Comparison of ENCODE assay signal across 20 cellular contexts in genomic region chr1:54558434-54559030, GRCh38. TPM values are rescaled to one million over a fixed set of nuclear protein-coding genes. Genes with fewer than 3 reads are reported as not detected.
A peak's percentile ranks its signal among the peaks of the same experiment; 100 is the strongest.
DNase-seq lines count a peak whose midpoint lies in the region; ATAC-seq and TF ChIP-seq lines count a peak whose summit lies in the region.
"Had no signal": no experiment of that assay in that cellular context is flagged by ENCODE, and none has a peak within 500 bp of the region (broad histone marks: within the 10 kb centered on the region; RNA-seq: fewer than 3 reads in every experiment).

No MANE protein-coding gene starts in this region.

- H3K14ac ChIP-seq in IMR-90 (replicated peaks; ENCODE audit: low read depth, low read length): no peak overlapping the region

- intact Hi-C loops in IMR-90 (cut with micrococcal nuclease): no loop called here

- CTCF ChIA-PET in IMR-90 (lab: Yijun Ruan, JAX): interaction anchor here (0.6 to 1.5 kb wide), 2 partner anchors 10 to 17 kb away, joined by 4 to 6 read pairs; partner anchors contain the start of gene ACOT11

- no peaks in the 10 kb centered on the region; the same call in none of the 2 replicates for H3K27me3 ChIP-seq in IMR-90 (ENCODE audit: control insufficient read depth, insufficient read depth, low read length)
- H3K27me3 ChIP-seq in WERI-Rb-1 (ENCODE audit: insufficient read depth, low read depth, severe bottlenecking): no peaks in the 10 kb centered on the region
- H3K27me3 ChIP-seq in hepatocyte: no peaks in the 10 kb centered on the region
- no peaks in the 10 kb centered on the region for H3K27me3 ChIP-seq in skeletal muscle tissue (ENCODE audit: control insufficient read depth in 3 of 3, insufficient read depth in 3 of 3, low read length in 3 of 3)
- H3K27me3 ChIP-seq: right lobe of liver, uterus had no signal

- peak; percentile 29; the same call in 1 of the 2 replicates for ATAC-seq in IMR-90 (ENCODE audit: low read depth)
- ATAC-seq in HG02623 (IDR thresholded peaks at IDR 0.05; ENCODE audit: unreplicated experiment): no peak
- no peak for ATAC-seq in GM21390 (IDR thresholded peaks at IDR 0.05; ENCODE audit: unreplicated experiment)

- H3K79me2 ChIP-seq in hepatocyte: no peaks in the 10 kb centered on the region

- peaks cover 7% of the 10 kb centered on the region for H3K4me1 Mint-ChIP-seq in HFFc6 (ENCODE audit: low read depth)
- H3K4me1 Mint-ChIP-seq: H9 had no signal

- H3K9me3 ChIP-seq in IMR-90 (ENCODE audit: control insufficient read depth, insufficient read depth, low read length) (peaks cover 3% of the 10 kb centered on the region; the same call in 1 of the 2 replicates), WERI-Rb-1 (ENCODE audit: severe bottlenecking) (peaks cover 8% of the 10 kb centered on the region), hepatocyte (ENCODE audit: low read depth) (peaks cover 5% of the 10 kb centered on the region), skeletal muscle tissue (ENCODE audit: control insufficient read depth in 3 of 3, low read length in 3 of 3) (no peaks in the 10 kb centered on the region)
- H3K9me3 ChIP-seq: mucosa of descending colon, right lobe of liver, uterus had no signal

- H4K20me1 ChIP-seq in IMR-90 (ENCODE audit: insufficient read depth, low read length): no peaks in the 10 kb centered on the region
- H4K20me1 ChIP-seq in hepatocyte (ENCODE audit: insufficient read depth, poor library complexity, severe bottlenecking): no peaks in the 10 kb centered on the region

- H3K9me2 ChIP-seq in hepatocyte (replicated peaks; ENCODE audit: insufficient read depth): no peaks in the 10 kb centered on the region

- no peak overlapping the region for H3K4ac ChIP-seq in IMR-90 (ENCODE audit: low read depth, low read length)

- no peaks in the 10 kb centered on the region; the same call in 1 of the 2 replicates for H3K27me3 Mint-ChIP-seq in HFFc6 (ENCODE audit: insufficient read depth)

- H2AFZ ChIP-seq in IMR-90 (replicated peaks; ENCODE audit: low read length, poor library complexity): no peak overlapping the region
- H2AFZ ChIP-seq in hepatocyte: no peak overlapping the region
- H2AFZ ChIP-seq: PC-9 had no signal

- H3K9ac ChIP-seq in IMR-90 (ENCODE audit: low read depth, low read length) (no peak overlapping the region), skeletal muscle tissue (ENCODE audit: low read depth in 1 of 3, low read length in 3 of 3) (peak overlapping the region in 1 of 3 donors; percentile 82)

- no peak overlapping the region for H3K4me3 Mint-ChIP-seq in HFFc6
- H3K4me3 Mint-ChIP-seq: H9 had no signal

- H3K4me2 ChIP-seq in IMR-90 (ENCODE audit: low read depth, low read length) (peak overlapping the region; percentile 52; the same call in 1 of the 2 replicates), hepatocyte (no peak overlapping the region)
- H3K4me2 ChIP-seq: PC-9 had no signal

- DNase-seq in IMR-90 (no peak), WERI-Rb-1 (no peak), hepatocyte (ENCODE audit: low spot score) (peak; percentile 2), A172 (ENCODE audit: low spot score) (no peak), HFFc6 (no peak)
- DNase-seq: activated CD4-positive, alpha-beta T cell treated with anti-CD3 and anti-CD28 coated beads for 4 hours; activated naive CD4-positive, alpha-beta T cell treated with anti-CD3 and anti-CD28 coated beads, Interleukin-2, amount 50 U/mL, for 16 hours; H9; left colon; NCI-H1417; NCI-H69; nucleus accumbens; PC-9; right lobe of liver; stimulated activated CD4-positive, alpha-beta T cell treated with anti-CD3 and anti-CD28 coated beads, Interleukin-1b, Interleukin-23, amount 100 ng/mL, for 48 hours had no signal

- H2BK15ac ChIP-seq in IMR-90 (ENCODE audit: low read depth, low read length): no peak overlapping the region

- 33% methylated on average over 4 of the region's 7 CpGs; no CpG with 5 or more reads in 1 of the 2 experiments for WGBS in IMR-90 (ENCODE audit: extremely low coverage in 2 of 2, insufficient read length in 1 of 2), 2 experiments
- 93% methylated on average over 7 of the region's 7 CpGs for WGBS in hepatocyte (ENCODE audit: low lambda C conversion rate, missing lambda C conversion rate)

- H3K56ac ChIP-seq in IMR-90 (ENCODE audit: extremely low read depth, insufficient read depth, low read length): no peak overlapping the region

- dilution Hi-C loops in IMR-90 (cut with HindIII; ENCODE audit: low sequenced_read_pairs, unreplicated experiment): no loop called here

- H3K27ac ChIP-seq in IMR-90 (ENCODE audit: insufficient read depth, low read length): no peak overlapping the region
- H3K27ac ChIP-seq in WERI-Rb-1: peak overlapping the region; percentile 48
- no peak overlapping the region for H3K27ac ChIP-seq in hepatocyte
- peak overlapping the region; percentile 73 for H3K27ac ChIP-seq in skeletal muscle tissue (ENCODE audit: low read depth, low read length)
- H3K27ac ChIP-seq: PC-9, right lobe of liver, uterus had no signal

- H3K36me3 ChIP-seq in IMR-90 (ENCODE audit: control insufficient read depth, insufficient read depth, low read length) (no peaks in the 10 kb centered on the region), WERI-Rb-1 (no peaks in the 10 kb centered on the region), hepatocyte (replicated peaks; ENCODE audit: insufficient read depth, low read depth) (no peaks in the 10 kb centered on the region), skeletal muscle tissue (ENCODE audit: control insufficient read depth in 3 of 3, insufficient read depth in 3 of 3, low read length in 3 of 3) (no peaks in the 10 kb centered on the region)
- H3K36me3 ChIP-seq: right lobe of liver, uterus had no signal

- H3K27ac Mint-ChIP-seq in HFFc6: no peak overlapping the region
- H3K27ac Mint-ChIP-seq: H9 had no signal

- TF ChIP-seq CTCF in IMR-90 (conservative IDR thresholded peaks at IDR 0.05; ENCODE audit: low read depth, low read length): no peak
- TF ChIP-seq CTCF in WERI-Rb-1 (IDR thresholded peaks at IDR 0.05; ENCODE audit: low read depth, low read length): no peak
- no peak for TF ChIP-seq CTCF in hepatocyte (IDR thresholded peaks at IDR 0.05; ENCODE audit: poor library complexity)
- no peak for TF ChIP-seq CTCF in HFFc6 (IDR thresholded peaks at IDR 0.05)

- H3K4me3 ChIP-seq in IMR-90 (ENCODE audit: insufficient read depth, low read depth, low read length) (no peak overlapping the region), WERI-Rb-1 (ENCODE audit: low read depth, low read length) (no peak overlapping the region), hepatocyte (no peak overlapping the region), skeletal muscle tissue (ENCODE audit: low read length in 3 of 3) (peak overlapping the region; percentile 43 to 66 (median 43))
- H3K4me3 ChIP-seq: mucosa of descending colon, PC-9, right lobe of liver, uterus had no signal

- no peak overlapping the region for H4K5ac ChIP-seq in IMR-90 (ENCODE audit: low read depth, low read length)

- in situ Hi-C loops in IMR-90 (cut with MboI; ENCODE audit: low sequenced_read_pairs): no loop called here

- H3K36me3 Mint-ChIP-seq in HFFc6 (ENCODE audit: low read depth): peaks cover 7% of the 10 kb centered on the region

- H2AK5ac ChIP-seq in IMR-90 (ENCODE audit: low read depth, low read length): no peak overlapping the region

- H3K9me3 Mint-ChIP-seq in HFFc6: peaks cover 9% of the 10 kb centered on the region

- no peaks in the 10 kb centered on the region for H3K79me1 ChIP-seq in IMR-90 (ENCODE audit: low read depth in 1 of 2, low read length in 2 of 2)

- no peak overlapping the region for H3K18ac ChIP-seq in IMR-90 (ENCODE audit: low read depth, low read length)

- no peak for TF ChIP-seq POLR2A in IMR-90 (IDR thresholded peaks at IDR 0.05; ENCODE audit: low read depth, low read length)

- no peak overlapping the region for H2BK120ac ChIP-seq in IMR-90 (ENCODE audit: low read depth, low read length)

- H3K4me1 ChIP-seq in IMR-90 (ENCODE audit: control insufficient read depth, insufficient read depth, low read length) (peaks cover 2% of the 10 kb centered on the region), hepatocyte (ENCODE audit: insufficient read depth) (no peaks in the 10 kb centered on the region), skeletal muscle tissue (ENCODE audit: control insufficient read depth in 3 of 3, insufficient read depth in 3 of 3, low read length in 3 of 3) (peaks cover 23 to 31% (median 31%) of the 10 kb centered on the region in 3 donors)
- H3K4me1 ChIP-seq: right lobe of liver, uterus had no signal

- no peaks in the 10 kb centered on the region for H3K9me1 ChIP-seq in IMR-90 (ENCODE audit: insufficient read depth, low read length)

- H2AK9ac ChIP-seq in IMR-90 (replicated peaks; ENCODE audit: low read depth, low read length, poor library complexity): no peak overlapping the region

- no peak for TF ChIP-seq RAD21 in IMR-90 (IDR thresholded peaks at IDR 0.05; ENCODE audit: low read length)

- H2BK5ac ChIP-seq in IMR-90 (ENCODE audit: low read depth, low read length, poor library complexity, severe bottlenecking): no peak overlapping the region

- H3K23ac ChIP-seq in IMR-90 (ENCODE audit: low read depth, low read length): no peak overlapping the region

- POLR2A ChIA-PET in IMR-90 (lab: Charles Lee; ENCODE audit: unreplicated experiment): no interaction called here

- H4K8ac ChIP-seq in IMR-90 (ENCODE audit: low read depth in 2 of 2, low read length in 2 of 2): no peak overlapping the region

- no peak overlapping the region for H4K91ac ChIP-seq in IMR-90 (ENCODE audit: insufficient read depth, low read depth, low read length)

- no peak overlapping the region for H2BK20ac ChIP-seq in IMR-90 (ENCODE audit: low read depth, low read length)

- BruUV-seq in IMR-90 (replicated peaks; lab: Mats Ljungman, UMichigan): no TSS peak

TF ChIP-seq in IMR-90, 13 proteins besides CTCF, POLR2A, EP300 and RAD21 (continues in another document):
- TF ChIP-seq CHD1 (IDR thresholded peaks at IDR 0.05; ENCODE audit: low read depth, low read length) (no peak), NFE2L2 (IDR thresholded peaks at IDR 0.05; ENCODE audit: low read depth, low read length) (no peak), MAZ (IDR thresholded peaks at IDR 0.05; ENCODE audit: borderline replicate concordance, low read depth, low read length) (no peak), RCOR1 (IDR thresholded peaks at IDR 0.05; ENCODE audit: insufficient replicate concordance, low read length) (no peak)

RNA-seq across cellular contexts. Expression of gene ACOT11, which starts 10.5 kb away (rescaled TPM):
- 2.5 TPM in 2 replicates for total RNA-seq in IMR-90 (2012; rRNA removed)
- polyA plus RNA-seq in IMR-90 (2012; rRNA removed): 2.7 and 3.1 TPM in 2 replicates
- polyA plus RNA-seq in IMR-90 (2012; cell fraction: cytosol; rRNA removed): 1.0 and 1.8 TPM in 2 replicates
- polyA plus RNA-seq in IMR-90 (2012; cell fraction: nucleus; rRNA removed; ENCODE audit: low replicate concordance): 4.2 and 8.7 TPM in 2 replicates
- total RNA-seq in hepatocyte: 6.7 and 13.8 TPM in 2 replicates
- polyA plus RNA-seq in hepatocyte: 9.3 and 20.0 TPM in 2 replicates
- total RNA-seq in skeletal muscle tissue: 4.7 TPM
- 3.0 and 4.7 TPM in 2 replicates for total RNA-seq in A172 (2014; rRNA removed; shearing (Covaris generic))
- total RNA-seq in HFFc6 (2021; fragmentation: NEBNext Ultra II Directional; extraction: Animal tissue kit (Norgen Biotek cat#: 25700)): 1 to 10 TPM; 2.9 to 4.8 (median 3.8) TPM

Comparison
In these comparisons a context has a peak if more than half of its experiments do, and no peak if none do; other contexts are left out.
1. H3K27ac ChIP-seq: peak in WERI-Rb-1 (single experiment) and skeletal muscle tissue (single experiment); none in IMR-90 (single experiment) and hepatocyte (single experiment).
2. H3K4me3 ChIP-seq: peak in skeletal muscle tissue (3 of 3); none in IMR-90 (single experiment), WERI-Rb-1 (single experiment) and hepatocyte (single experiment).